ENCODE assay signal across 9 cellular contexts in the genomic region with DNA sequence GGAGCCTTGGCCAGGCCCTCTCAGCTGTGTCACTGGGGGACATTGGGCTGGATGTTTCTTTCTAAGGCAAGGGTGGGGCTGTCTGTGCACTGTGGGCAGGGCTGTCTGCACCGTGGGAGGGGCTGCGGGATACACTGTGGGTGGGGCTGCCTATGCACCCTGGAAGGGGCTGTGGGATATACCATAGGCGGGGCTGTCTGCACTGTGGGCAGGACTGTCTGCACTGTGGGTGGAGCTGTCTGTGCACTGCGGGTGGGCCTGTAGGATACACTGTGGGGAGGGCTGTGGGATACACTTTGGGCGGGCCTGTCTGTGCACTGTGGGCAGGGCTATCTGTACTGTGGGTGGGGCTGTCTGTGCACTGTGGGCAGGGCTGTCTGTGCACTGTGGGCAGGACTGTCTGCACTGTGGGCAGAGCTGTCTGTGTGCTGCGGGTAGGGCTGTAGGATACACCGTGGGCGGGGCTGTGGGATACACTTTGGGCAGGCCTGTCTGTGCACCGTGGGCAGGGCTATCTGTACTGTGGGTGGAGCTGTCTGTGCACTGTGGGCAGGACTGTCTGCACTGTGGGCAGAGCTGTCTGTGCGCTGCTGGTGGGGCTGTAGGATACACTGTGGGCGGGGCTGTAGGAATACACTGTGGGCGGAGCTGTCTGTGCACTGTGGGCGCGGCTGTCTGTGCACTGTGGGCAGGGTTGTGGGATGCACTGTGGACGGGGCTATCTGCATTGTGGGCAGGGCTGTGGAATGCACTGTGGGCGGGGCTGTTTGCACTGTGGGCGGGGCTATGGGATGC. TPM values are rescaled to one million over a fixed set of nuclear protein-coding genes. Genes with fewer than 3 reads are reported as not detected.
DNase-seq lines count a peak whose midpoint lies in the region; ATAC-seq and TF ChIP-seq lines count a peak whose summit lies in the region.
"Had no signal": no experiment of that assay in that cellular context is flagged by ENCODE, and none has a peak within 500 bp of the region (broad histone marks: within the 10 kb centered on the region; RNA-seq: fewer than 3 reads in every experiment).

No MANE protein-coding gene starts in this region.

- H3K9me2 ChIP-seq in SK-N-SH, result no peaks in the 10 kb centered on the region

- WGBS in SK-N-SH (ENCODE audit: low lambda C conversion rate), result 92% methylated on average over 7 of the region's 17 CpGs

- no peak overlapping the region for H3K9ac ChIP-seq in SK-N-SH

- no peaks in the 10 kb centered on the region for H4K20me1 ChIP-seq in SK-N-SH (ENCODE audit: insufficient read depth)

- peaks cover 9 to 47% of the 10 kb centered on the region in 2 experiments for H3K36me3 ChIP-seq in SK-N-SH (replicated peaks in 1 of 2; ENCODE audit: control insufficient read depth in 1 of 2, insufficient read depth in 2 of 2, low read length in 1 of 2)
- peaks cover 65 to 80% of the 10 kb centered on the region in 2 donors for H3K36me3 ChIP-seq in ascending aorta

- no peak overlapping the region for H3K4me3 ChIP-seq in SK-N-SH (ENCODE audit: low read depth in 2 of 2, low read length in 1 of 2)
- H3K4me3 ChIP-seq in astrocyte of the spinal cord (ENCODE audit: low read depth, low read length), result no peak overlapping the region
- no peak overlapping the region for H3K4me3 ChIP-seq in ascending aorta
- H3K4me3 ChIP-seq: SK-N-MC had no signal

- no peaks in the 10 kb centered on the region for H3F3A ChIP-seq in SK-N-SH (replicated peaks; ENCODE audit: insufficient read depth)

- H3K4me1 ChIP-seq in SK-N-SH (ENCODE audit: control insufficient read depth in 1 of 2, insufficient read depth in 2 of 2, low read depth in 1 of 2, low read length in 1 of 2) (peaks cover 0 to 7% of the 10 kb centered on the region in 2 experiments; a peak in 1 of 4 replicates), ascending aorta (peaks cover 4 to 10% of the 10 kb centered on the region in 2 donors)

- no peak for TF ChIP-seq RAD21 in SK-N-SH (IDR thresholded peaks at IDR 0.05; ENCODE audit: low read length)

- H3K27ac ChIP-seq in SK-N-SH (ENCODE audit: low read depth in 2 of 2, low read length in 1 of 2), result no peak overlapping the region
- no peak overlapping the region for H3K27ac ChIP-seq in ascending aorta
- H3K27ac ChIP-seq: SK-N-MC had no signal

- in situ Hi-C loops in astrocyte of the spinal cord (cut with HindIII; ENCODE audit: low sequenced_read_pairs), result no loop called here

- TF ChIP-seq EP300 in SK-N-SH (IDR thresholded peaks at IDR 0.05; ENCODE audit: borderline replicate concordance in 1 of 2, low read depth in 1 of 2, low read length in 1 of 2), result no peak

- no peak overlapping the region for H2AFZ ChIP-seq in SK-N-SH (ENCODE audit: low read depth)

- no peak for TF ChIP-seq CTCF in SK-N-SH (IDR thresholded peaks at IDR 0.05)
- no peak for TF ChIP-seq CTCF in astrocyte of the spinal cord (IDR thresholded peaks at IDR 0.05; ENCODE audit: low read depth, low read length)
- TF ChIP-seq CTCF in ascending aorta (IDR thresholded peaks at IDR 0.05), result no peak

- H3K4me2 ChIP-seq in SK-N-SH, result no peak overlapping the region

- no peak for ATAC-seq in HG03460 (IDR thresholded peaks at IDR 0.05; ENCODE audit: unreplicated experiment)
- no peak for ATAC-seq in GM21786 (IDR thresholded peaks at IDR 0.05; ENCODE audit: unreplicated experiment)

- peak; percentile 44 for DNase-seq in EH (ENCODE audit: low read depth)
- DNase-seq in SK-N-SH, result peak; percentile 52
- peak; percentile 19 for DNase-seq in astrocyte of the spinal cord (ENCODE audit: low read depth, low spot score)
- peak; percentile 91 for DNase-seq in posterior vena cava (ENCODE audit: low spot score)
- no peak for DNase-seq in ascending aorta (ENCODE audit: low spot score in 2 of 2)
- DNase-seq in NCI-H2081 treated with DMSO at 0.1 percent for 48 hours (lab: John Stamatoyannopoulos, UW), result no peak

- H3K9me3 ChIP-seq in SK-N-SH (no peaks in the 10 kb centered on the region), ascending aorta (no peaks in the 10 kb centered on the region)

- intact Hi-C loops in posterior vena cava (cut with DNase I) (loop anchor here (10.0 kb wide), 2 partner anchors 135 to 235 kb away; no protein-coding TSS in a partner anchor), ascending aorta (cut with DNase I) (no loop called here)

- POLR2A ChIA-PET in SK-N-SH (lab: Yijun Ruan, JAX), result no interaction called here

- no peaks in the 10 kb centered on the region for H3K27me3 ChIP-seq in SK-N-SH (ENCODE audit: insufficient read depth)
- H3K27me3 ChIP-seq in ascending aorta, result no peaks in the 10 kb centered on the region

- CTCF ChIA-PET in SK-N-SH (lab: Yijun Ruan, JAX), result interaction anchor here (0.7 to 5.1 kb wide), 12 partner anchors 10 to 408 kb away, joined by 3 to 66 read pairs (median 5); no protein-coding TSS in a partner anchor

- no peaks in the 10 kb centered on the region for H3K79me2 ChIP-seq in SK-N-SH (ENCODE audit: insufficient read depth)

TF ChIP-seq in SK-N-SH, 30 proteins besides CTCF, POLR2A, EP300 and RAD21:
- no peak for TF ChIP-seq CHD2 (IDR thresholded peaks at IDR 0.05; ENCODE audit: low read length, partially characterized antibody)
- TF ChIP-seq SMC3 (IDR thresholded peaks at IDR 0.05; ENCODE audit: low read depth, low read length), result no peak
- TF ChIP-seq, protein P1, sequence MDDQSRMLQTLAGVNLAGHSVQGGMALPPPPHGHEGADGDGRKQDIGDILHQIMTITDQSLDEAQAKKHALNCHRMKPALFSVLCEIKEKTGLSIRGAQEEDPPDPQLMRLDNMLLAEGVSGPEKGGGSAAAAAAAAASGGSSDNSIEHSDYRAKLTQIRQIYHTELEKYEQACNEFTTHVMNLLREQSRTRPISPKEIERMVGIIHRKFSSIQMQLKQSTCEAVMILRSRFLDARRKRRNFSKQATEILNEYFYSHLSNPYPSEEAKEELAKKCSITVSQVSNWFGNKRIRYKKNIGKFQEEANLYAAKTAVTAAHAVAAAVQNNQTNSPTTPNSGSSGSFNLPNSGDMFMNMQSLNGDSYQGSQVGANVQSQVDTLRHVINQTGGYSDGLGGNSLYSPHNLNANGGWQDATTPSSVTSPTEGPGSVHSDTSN (IDR thresholded peaks at IDR 0.05), result no peak
- TF ChIP-seq, protein P2, sequence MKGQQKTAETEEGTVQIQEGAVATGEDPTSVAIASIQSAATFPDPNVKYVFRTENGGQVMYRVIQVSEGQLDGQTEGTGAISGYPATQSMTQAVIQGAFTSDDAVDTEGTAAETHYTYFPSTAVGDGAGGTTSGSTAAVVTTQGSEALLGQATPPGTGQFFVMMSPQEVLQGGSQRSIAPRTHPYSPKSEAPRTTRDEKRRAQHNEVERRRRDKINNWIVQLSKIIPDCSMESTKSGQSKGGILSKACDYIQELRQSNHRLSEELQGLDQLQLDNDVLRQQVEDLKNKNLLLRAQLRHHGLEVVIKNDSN (IDR thresholded peaks at IDR 0.05; ENCODE audit: borderline replicate concordance, low read depth), result no peak
- TF ChIP-seq GATA2 (CRISPR knock-in tag; IDR thresholded peaks at IDR 0.05), result no peak
- no peak for TF ChIP-seq SIN3A (IDR thresholded peaks at IDR 0.05; ENCODE audit: borderline replicate concordance, low read depth, low read length)
- TF ChIP-seq MXI1 (IDR thresholded peaks at IDR 0.05; ENCODE audit: low read depth, low read length), result no peak
- no peak for TF ChIP-seq TCF12 (IDR thresholded peaks at IDR 0.05)
- no peak for TF ChIP-seq RXRA (IDR thresholded peaks at IDR 0.05; ENCODE audit: borderline replicate concordance, low read depth)
- TF ChIP-seq, protein P3, sequence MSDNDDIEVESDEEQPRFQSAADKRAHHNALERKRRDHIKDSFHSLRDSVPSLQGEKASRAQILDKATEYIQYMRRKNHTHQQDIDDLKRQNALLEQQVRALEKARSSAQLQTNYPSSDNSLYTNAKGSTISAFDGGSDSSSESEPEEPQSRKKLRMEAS (IDR thresholded peaks at IDR 0.05; ENCODE audit: low read depth), result no peak
- TF ChIP-seq FOXJ3 (CRISPR knock-in tag; IDR thresholded peaks at IDR 0.05), result no peak
- no peak for TF ChIP-seq EZH2phosphoT487 (IDR thresholded peaks at IDR 0.05; ENCODE audit: borderline replicate concordance, low read depth)
- no peak for TF ChIP-seq ELF1 (IDR thresholded peaks at IDR 0.05)
- no peak for TF ChIP-seq FOXM1 (IDR thresholded peaks at IDR 0.05; ENCODE audit: low read depth)

RNA-seq across cellular contexts. Expression of gene ACOX3, which starts 31.1 kb away (rescaled TPM):
- 7.0 and 8.4 TPM in 2 replicates for polyA plus RNA-seq in SK-N-SH (2012; rRNA removed)
- polyA plus RNA-seq in SK-N-SH (2012; cell fraction: cytosol; rRNA removed), result 6.3 and 6.4 TPM in 2 replicates
- polyA plus RNA-seq in SK-N-SH (2012; cell fraction: nucleus; rRNA removed), result 30.2 and 33.9 TPM in 2 replicates
- 10 to 100 TPM; 29.7 to 36.8 TPM for total RNA-seq in posterior vena cava
- total RNA-seq in ascending aorta, result 74.5 TPM

RNA-seq across cellular contexts. Expression of gene TRMT44, which starts 31.1 kb away (rescaled TPM):
- polyA plus RNA-seq in SK-N-SH (2012; rRNA removed), result 6.0 and 6.9 TPM in 2 replicates
- 3.8 and 4.9 TPM in 2 replicates for polyA plus RNA-seq in SK-N-SH (2012; cell fraction: cytosol; rRNA removed)
- polyA plus RNA-seq in SK-N-SH (2012; cell fraction: nucleus; rRNA removed), result 18.9 and 20.0 TPM in 2 replicates
- total RNA-seq in posterior vena cava (10 to 100 TPM; 14.2 to 15.5 TPM), ascending aorta (39.8 TPM)

Comparison
In these comparisons a context has a peak if more than half of its experiments do, and no peak if none do; other contexts are left out.
1. DNase-seq: peak in EH (single experiment), SK-N-SH (single experiment), astrocyte of the spinal cord (single experiment) and posterior vena cava (single experiment); none in ascending aorta (0 of 2) and NCI-H2081 treated with DMSO at 0.1 percent for 48 hours (single experiment).